Comparison of ENCODE assay signal across 14 cellular contexts in genomic region chr18:35136248-35136647, GRCh38.
"Had no signal": no experiment of that assay in that cellular context is flagged by ENCODE, and none has a peak within 500 bp of the region (broad histone marks: within the 10 kb centered on the region; RNA-seq: fewer than 3 reads in every experiment).

No MANE protein-coding gene starts in this region.

- H3K27ac Mint-ChIP-seq: activated CD4-positive, alpha-beta T cell treated with anti-CD3 and anti-CD28 coated beads for 36 hours; activated T-helper 2 cell treated with anti-CD3 and anti-CD28 coated beads, Interferon-gamma antibody, Interleukin-2, Interleukin-4, amounts not matched to agents 10 μg/mL and 5 μg/mL and 100 μg/mL, durations not matched to agents 14 hours and 24 hours and 36 hours had no signal

- ATAC-seq: activated CD4-positive, alpha-beta T cell treated with anti-CD3 and anti-CD28 coated beads for 36 hours; left lobe of liver had no signal

- H3K27me3 Mint-ChIP-seq: activated CD4-positive, alpha-beta T cell treated with anti-CD3 and anti-CD28 coated beads for 36 hours; memory B cell had no signal

- H3K4me3 Mint-ChIP-seq: activated CD4-positive, alpha-beta T cell treated with anti-CD3 and anti-CD28 coated beads for 36 hours; memory B cell; neural crest cell had no signal

- H3K9me3 ChIP-seq: esophagus muscularis mucosa had no signal

- H3K4me3 ChIP-seq: esophagus muscularis mucosa, skin epidermis had no signal

- DNase-seq: activated CD4-positive, alpha-beta T cell treated with anti-CD3 and anti-CD28 coated beads for 36 hours; activated naive CD4-positive, alpha-beta T cell treated with anti-CD3 and anti-CD28 coated beads, Interleukin-2, amount 50 U/mL, for 16 hours; amygdala; brain microvascular endothelial cell; glutamatergic neuron; T1000; trophoblast cell had no signal

- H3K27me3 ChIP-seq: brain microvascular endothelial cell, esophagus muscularis mucosa had no signal

- H3K27ac ChIP-seq: brain microvascular endothelial cell, esophagus muscularis mucosa, skin epidermis, VCaP had no signal

- H3K9me3 Mint-ChIP-seq: activated T-helper 2 cell treated with anti-CD3 and anti-CD28 coated beads, Interferon-gamma antibody, Interleukin-2, Interleukin-4, amounts not matched to agents 10 μg/mL and 5 μg/mL and 100 μg/mL, durations not matched to agents 14 hours and 24 hours and 36 hours; memory B cell; neural crest cell had no signal
